In genomic region chr11:59674291-59674690, GRCh38 we compare ENCODE assay signal across 1 cellular context.
TF ChIP-seq lines count a peak whose summit lies in the region.

No MANE protein-coding gene starts in this region.

TF ChIP-seq in HepG2, 621 proteins besides CTCF, POLR2A, EP300 and RAD21:
- TF ChIP-seq RARA (CRISPR knock-in tag; IDR thresholded peaks at IDR 0.05), result peak; percentile 69
- 0 out of 2 replicates have a peak, but pooled peaks have one; percentile 14 for TF ChIP-seq RXRB (CRISPR knock-in tag; IDR thresholded peaks at IDR 0.05; ENCODE audit: borderline replicate concordance)
- TF ChIP-seq RFX1 (IDR thresholded peaks at IDR 0.05), result no peak
- no peak for TF ChIP-seq FOXA1 (IDR thresholded peaks at IDR 0.05)
- TF ChIP-seq FOXA1 (CRISPR knock-in tag; IDR thresholded peaks at IDR 0.05), result no peak
- no peak for TF ChIP-seq TEF (CRISPR knock-in tag; IDR thresholded peaks at IDR 0.05)
- no peak for TF ChIP-seq SRSF4 (IDR thresholded peaks at IDR 0.05; ENCODE audit: low read depth, low read length, poor library complexity, severe bottlenecking)
- no peak for TF ChIP-seq ZNF138 (CRISPR knock-in tag; IDR thresholded peaks at IDR 0.05; ENCODE audit: low read depth)
- no peak for TF ChIP-seq ZNF20 (CRISPR knock-in tag; IDR thresholded peaks at IDR 0.05)
